ENCODE assay signal across 23 cellular contexts in genomic region chr9:130917171-130917960, GRCh38. TPM values are rescaled to one million over a fixed set of nuclear protein-coding genes. Genes with fewer than 3 reads are reported as not detected.
DNase-seq lines count a peak whose midpoint lies in the region; ATAC-seq and TF ChIP-seq lines count a peak whose summit lies in the region.
"Had no signal": no experiment of that assay in that cellular context is flagged by ENCODE, and none has a peak within 500 bp of the region (broad histone marks: within the 10 kb centered on the region; RNA-seq: fewer than 3 reads in every experiment).

No MANE protein-coding gene starts in this region.

- H3K27ac ChIP-seq in mammary epithelial cell (ENCODE audit: insufficient read depth, low read depth, low read length) (no peak overlapping the region), mesenchymal stem cell (ENCODE audit: low read length, poor library complexity, severe bottlenecking) (no peak overlapping the region), substantia nigra (ENCODE audit: low read depth, low read length, poor library complexity, severe bottlenecking) (peak overlapping the region; percentile 9), aorta (ENCODE audit: low read depth in 1 of 2, low read length in 2 of 2) (no peak overlapping the region)
- H3K27ac ChIP-seq: 22Rv1, A549, GM23248 had no signal

- H3K4me1 Mint-ChIP-seq in MCF 10A (ENCODE audit: insufficient read depth, unreplicated experiment), result no peaks in the 10 kb centered on the region
- H3K4me1 Mint-ChIP-seq: IgD-negative memory B cell had no signal

- no peaks in the 10 kb centered on the region for H3K36me3 ChIP-seq in mammary epithelial cell (ENCODE audit: insufficient read depth, low read length)
- no peaks in the 10 kb centered on the region for H3K36me3 ChIP-seq in NT2/D1 (ENCODE audit: insufficient read depth, insufficient read length, low read length)
- no peaks in the 10 kb centered on the region for H3K36me3 ChIP-seq in mesenchymal stem cell (ENCODE audit: control insufficient read depth in 1 of 2, insufficient read depth in 2 of 2, low read depth in 1 of 2, low read length in 2 of 2)
- no peaks in the 10 kb centered on the region for H3K36me3 ChIP-seq in aorta (ENCODE audit: control insufficient read depth in 1 of 2, insufficient read depth in 2 of 2, low read length in 1 of 2)

- H2BK5ac ChIP-seq in mesenchymal stem cell (ENCODE audit: low read depth, low read length, poor library complexity, severe bottlenecking), result no peak overlapping the region

- H3K23ac ChIP-seq in mesenchymal stem cell (ENCODE audit: low read length in 2 of 2), result no peak overlapping the region

- DNase-seq in mammary epithelial cell, result no peak
- DNase-seq in MCF 10A (ENCODE audit: unreplicated experiment), result no peak
- DNase-seq in NT2/D1 (ENCODE audit: low read depth, low spot score), result no peak
- DNase-seq in mesenchymal stem cell, result no peak
- DNase-seq in substantia nigra (lab: John Stamatoyannopoulos, UW), result no peak
- no peak for DNase-seq in cerebellum (ENCODE audit: low spot score)
- no peak for DNase-seq in aorta
- DNase-seq: AML-193; Calu3; CD8-positive, alpha-beta T cell; DMS 273 treated with DMSO at 0.1 percent for 48 hours; DMS53; DND-41; EL; GM23248; H7; HFFc6 had no signal

- H3K9me3 Mint-ChIP-seq in MCF 10A (ENCODE audit: unreplicated experiment), result no peaks in the 10 kb centered on the region
- H3K9me3 Mint-ChIP-seq: CD8-positive, alpha-beta T cell; HFFc6; IgD-negative memory B cell had no signal

- H3K79me2 ChIP-seq in mammary epithelial cell (ENCODE audit: insufficient read depth, low read length), result no peaks in the 10 kb centered on the region

- H3K36me3 Mint-ChIP-seq in MCF 10A (ENCODE audit: insufficient read depth, unreplicated experiment), result no peaks in the 10 kb centered on the region
- H3K36me3 Mint-ChIP-seq: CD8-positive, alpha-beta T cell; IgD-negative memory B cell had no signal

- no peaks in the 10 kb centered on the region for H4K20me1 ChIP-seq in mammary epithelial cell (ENCODE audit: insufficient read depth, low read length)

- H3K9ac ChIP-seq in mammary epithelial cell (ENCODE audit: insufficient read depth, low read length), result no peak overlapping the region
- H3K9ac ChIP-seq in NT2/D1 (ENCODE audit: insufficient read length, low read depth), result peak overlapping the region; percentile 15
- H3K9ac ChIP-seq in mesenchymal stem cell (ENCODE audit: low read length), result no peak overlapping the region
- H3K9ac ChIP-seq: GM23248 had no signal

- TF ChIP-seq CTCF in mammary epithelial cell (conservative IDR thresholded peaks at IDR 0.05 in 1 of 2, IDR thresholded peaks at IDR 0.05 in 1 of 2; ENCODE audit: extremely low read depth in 1 of 2, insufficient read depth in 1 of 2, low read depth in 1 of 2, low read length in 2 of 2) (no peak), MCF 10A (IDR thresholded peaks at IDR 0.05; ENCODE audit: unreplicated experiment) (no peak)

- no TSS peak for BruUV-seq in mammary epithelial cell (replicated peaks; lab: Mats Ljungman, UMichigan)
- no TSS peak for BruUV-seq in MCF 10A (replicated peaks; lab: Mats Ljungman, UMichigan)

- 23% methylated on average over 21 of the region's 34 CpGs for WGBS in mammary epithelial cell (ENCODE audit: low coverage, missing lambda C conversion rate)
- 85% methylated on average over 34 of the region's 34 CpGs for WGBS in mesenchymal stem cell
- WGBS in aorta, 2 donors, result 85 to 87% methylated on average over 34 of the region's 34 CpGs

- no peak overlapping the region for H3K4me2 ChIP-seq in mammary epithelial cell (ENCODE audit: insufficient read depth, low read depth, low read length)
- H3K4me2 ChIP-seq in mesenchymal stem cell (ENCODE audit: low read length, poor library complexity, severe bottlenecking), result no peak overlapping the region
- H3K4me2 ChIP-seq: A549 had no signal

- H2AK5ac ChIP-seq in mesenchymal stem cell (ENCODE audit: low read length, severe bottlenecking), result no peak overlapping the region

- no peak overlapping the region for H3K4me3 Mint-ChIP-seq in MCF 10A (ENCODE audit: unreplicated experiment)
- H3K4me3 Mint-ChIP-seq: CD8-positive, alpha-beta T cell; HFFc6; IgD-negative memory B cell had no signal

- intact Hi-C loops in mammary epithelial cell (cut with micrococcal nuclease) (no loop called here), MCF 10A (cut with micrococcal nuclease) (no loop called here), aorta (cut with DNase I) (no loop called here)

- H3K18ac ChIP-seq in mesenchymal stem cell (ENCODE audit: low read depth in 1 of 2, low read length in 2 of 2), result no peak overlapping the region

- no peaks in the 10 kb centered on the region for H3K9me3 ChIP-seq in mammary epithelial cell (replicated peaks; ENCODE audit: insufficient read depth, low read length)
- no peaks in the 10 kb centered on the region for H3K9me3 ChIP-seq in NT2/D1 (ENCODE audit: insufficient read depth, low read length)
- H3K9me3 ChIP-seq in mesenchymal stem cell (ENCODE audit: control insufficient read depth, low read length), result no peaks in the 10 kb centered on the region
- no peaks in the 10 kb centered on the region for H3K9me3 ChIP-seq in aorta (ENCODE audit: control insufficient read depth, low read length)
- H3K9me3 ChIP-seq: A549 had no signal

- CTCF ChIA-PET in mammary epithelial cell (lab: Charles Lee; ENCODE audit: low non-redundant PET) (interaction anchor here (0.6 kb wide), 1 partner anchor 50 kb away, joined by 4 read pairs; no protein-coding TSS in a partner anchor), MCF 10A (lab: Yijun Ruan, JAX) (interaction anchor here (0.7 to 1.0 kb wide), 2 partner anchors 101 to 826 kb away, joined by 3 to 4 read pairs; no protein-coding TSS in a partner anchor)

- H3K4me1 ChIP-seq in mammary epithelial cell (ENCODE audit: insufficient read depth, low read length), result no peaks in the 10 kb centered on the region
- peaks cover 44% of the 10 kb centered on the region for H3K4me1 ChIP-seq in NT2/D1 (ENCODE audit: insufficient read depth, insufficient read length)
- H3K4me1 ChIP-seq in mesenchymal stem cell (ENCODE audit: control insufficient read depth, insufficient read depth, low read depth, low read length), result peaks cover 6% of the 10 kb centered on the region
- no peaks in the 10 kb centered on the region for H3K4me1 ChIP-seq in aorta (ENCODE audit: control insufficient read depth in 1 of 2, insufficient read depth in 2 of 2, low read length in 2 of 2)
- H3K4me1 ChIP-seq: A549 had no signal

- H3K4me3 ChIP-seq in mammary epithelial cell (replicated peaks in 1 of 3; ENCODE audit: insufficient read depth in 1 of 3, low read depth in 2 of 3, low read length in 3 of 3) (no peak overlapping the region), NT2/D1 (ENCODE audit: insufficient read length, low read depth) (no peak overlapping the region), mesenchymal stem cell (ENCODE audit: insufficient read depth in 1 of 2, low read depth in 1 of 2, low read length in 2 of 2) (no peak overlapping the region), aorta (ENCODE audit: low read length in 2 of 2) (no peak overlapping the region)
- H3K4me3 ChIP-seq: A549, GM23248 had no signal

- POLR2A ChIA-PET in MCF 10A (lab: Yijun Ruan, JAX), result no interaction called here

- H2BK15ac ChIP-seq in mesenchymal stem cell (ENCODE audit: low read depth, poor library complexity, severe bottlenecking), result no peak overlapping the region

- peak overlapping the region; percentile 37 for H4K91ac ChIP-seq in mesenchymal stem cell (ENCODE audit: low read length)

- ATAC-seq in HG02852 (IDR thresholded peaks at IDR 0.05; ENCODE audit: unreplicated experiment) (no peak), aorta (ENCODE audit: low FRiP score) (no peak)
- ATAC-seq: A549; CD8-positive, alpha-beta T cell; HCT116 had no signal

- H3K79me1 ChIP-seq in mesenchymal stem cell (replicated peaks; ENCODE audit: low read length, poor library complexity, severe bottlenecking), result no peaks in the 10 kb centered on the region

- H2AFZ ChIP-seq in mammary epithelial cell (ENCODE audit: low read depth, low read length) (peak overlapping the region; percentile 10), mesenchymal stem cell (ENCODE audit: low read depth, low read length) (no peak overlapping the region)
- H2AFZ ChIP-seq: GM23248 had no signal

- no peak overlapping the region for H4K8ac ChIP-seq in mesenchymal stem cell (ENCODE audit: low read length)

- in situ Hi-C loops in mammary epithelial cell (cut with MboI; ENCODE audit: low sequenced_read_pairs in 2 of 2), result no loop called here

- H2BK12ac ChIP-seq in mesenchymal stem cell (ENCODE audit: low read length in 2 of 2), result no peak overlapping the region

- H3K27me3 Mint-ChIP-seq in MCF 10A (ENCODE audit: insufficient read depth, unreplicated experiment), result peaks cover 21% of the 10 kb centered on the region

- dilution Hi-C loops in mammary epithelial cell (cut with HindIII; ENCODE audit: low sequenced_read_pairs), result no loop called here

- no peak overlapping the region for H3K4ac ChIP-seq in mesenchymal stem cell (ENCODE audit: low read depth in 1 of 2, low read length in 2 of 2)

- H3K14ac ChIP-seq in mesenchymal stem cell (ENCODE audit: low read length in 2 of 2), result no peak overlapping the region

- H2BK120ac ChIP-seq in mesenchymal stem cell (ENCODE audit: low read depth, low read length), result no peak overlapping the region

- H3K27me3 ChIP-seq in mammary epithelial cell (ENCODE audit: insufficient read depth, low read length) (peaks cover 24% of the 10 kb centered on the region), NT2/D1 (ENCODE audit: insufficient read depth, insufficient read length) (no peaks in the 10 kb centered on the region), mesenchymal stem cell (ENCODE audit: control insufficient read depth in 1 of 2, insufficient read depth in 1 of 2, low read length in 2 of 2) (peaks cover 26 to 62% of the 10 kb centered on the region in 2 experiments), aorta (ENCODE audit: control insufficient read depth in 1 of 2, insufficient read depth in 2 of 2, low read length in 1 of 2) (no peaks in the 10 kb centered on the region)

- H3K27ac Mint-ChIP-seq in MCF 10A (ENCODE audit: low read depth, unreplicated experiment), result no peak overlapping the region
- H3K27ac Mint-ChIP-seq: CD8-positive, alpha-beta T cell; HFFc6 had no signal

RNA-seq across cellular contexts. Expression of gene QRFP, which starts 20.8 kb away (rescaled TPM):
- total RNA-seq in mammary epithelial cell (not detected), MCF 10A (2022) (not detected in 2 replicates), cerebellum (not detected), aorta (not detected)
- polyA plus RNA-seq in mammary epithelial cell (not detected), aorta (not detected)
- polyA minus RNA-seq in mammary epithelial cell, result not detected
- not detected for polyA plus RNA-seq in mesenchymal stem cell (2013, experiment 1 of 2)
- polyA plus RNA-seq in mesenchymal stem cell (2013, experiment 2 of 2), result not detected
- total RNA-seq: Calu3; CD8-positive, alpha-beta T cell; GM23248; H7; HFFc6 had no signal
- polyA plus RNA-seq: A549, BJ, IgD-negative memory B cell had no signal

RNA-seq across cellular contexts. Expression of gene FIBCD1, which starts 21.7 kb away (rescaled TPM):
- total RNA-seq in mammary epithelial cell (1 to 10 TPM in 1 of 2 donors, under 1 TPM in 1; 0.67 to 3.3 TPM), MCF 10A (2022) (1.6 and 2.8 TPM in 2 replicates), cerebellum (4.1 TPM), aorta (not detected)
- polyA plus RNA-seq in mammary epithelial cell (1.8 TPM), aorta (under 1 TPM in 1 of 2 donors, not detected in 1; 0.13 TPM)
- polyA minus RNA-seq in mammary epithelial cell, result not detected
- 0.40 TPM for polyA plus RNA-seq in mesenchymal stem cell (2013, experiment 1 of 2)
- polyA plus RNA-seq in mesenchymal stem cell (2013, experiment 2 of 2), result 0.44 TPM
- total RNA-seq: CD8-positive, alpha-beta T cell had no signal
- polyA plus RNA-seq: IgD-negative memory B cell had no signal
